16 cellular contexts compared by ENCODE assay signal in genomic region chr7:33649476-33650441, GRCh38.
DNase-seq lines count a peak whose midpoint lies in the region; ATAC-seq and TF ChIP-seq lines count a peak whose summit lies in the region.
"Had no signal": no experiment of that assay in that cellular context is flagged by ENCODE, and none has a peak within 500 bp of the region (broad histone marks: within the 10 kb centered on the region; RNA-seq: fewer than 3 reads in every experiment).

No MANE protein-coding gene starts in this region.

- no peak overlapping the region for H3K14ac ChIP-seq in H9 (ENCODE audit: insufficient read depth, low read length)

- no peak overlapping the region for H3K4me2 ChIP-seq in H9 (ENCODE audit: insufficient read depth, insufficient read length, low read length)
- H3K4me2 ChIP-seq: A549 had no signal

- ATAC-seq in activated naive CD8-positive, alpha-beta T cell treated with anti-CD3 and anti-CD28 coated beads, Interleukin-2, amount 50 U/mL, for 24 hours: no peak
- no peak for ATAC-seq in Right ventricle myocardium inferior
- ATAC-seq: A549 had no signal

- no peak overlapping the region for H2AFZ ChIP-seq in H9 (ENCODE audit: low read length)

- peaks cover 6 to 32% (median 16%) of the 10 kb centered on the region in 3 donors for H3K36me3 Mint-ChIP-seq in immature natural killer cell
- no peaks in the 10 kb centered on the region for H3K36me3 Mint-ChIP-seq in activated naive CD8-positive, alpha-beta T cell treated with anti-CD3 and anti-CD28 coated beads, Interleukin-2, amount 50 U/mL, for 24 hours (ENCODE audit: low read depth)
- peaks cover 2 to 10% (median 9%) of the 10 kb centered on the region in 3 experiments; a peak in 4 of 7 replicates for H3K36me3 Mint-ChIP-seq in H9 (ENCODE audit: insufficient read depth in 1 of 3, low read depth in 3 of 3)

- intact Hi-C loops in Right ventricle myocardium inferior (cut with DNase I): loop anchor here (10.0 kb wide), 1 partner anchor 45 kb away; no protein-coding TSS in a partner anchor

- no peak overlapping the region for H2AK5ac ChIP-seq in H9 (ENCODE audit: insufficient read length, low read length)

- H2BK15ac ChIP-seq in H9 (ENCODE audit: low read depth, low read length): no peak overlapping the region

- H3K4me1 Mint-ChIP-seq in immature natural killer cell: peaks cover 20 to 25% of the 10 kb centered on the region in 2 donors
- H3K4me1 Mint-ChIP-seq in activated naive CD8-positive, alpha-beta T cell treated with anti-CD3 and anti-CD28 coated beads, Interleukin-2, amount 50 U/mL, for 24 hours: no peaks in the 10 kb centered on the region
- H3K4me1 Mint-ChIP-seq in H9: peaks cover 9 to 15% of the 10 kb centered on the region in 2 experiments

- H2BK120ac ChIP-seq in H9 (ENCODE audit: low read depth, low read length, poor library complexity, severe bottlenecking): no peak overlapping the region

- H3K27me3 Mint-ChIP-seq in immature natural killer cell (ENCODE audit: low read depth in 3 of 3) (peaks cover 2 to 3% (median 2%) of the 10 kb centered on the region in 3 donors), H9 (ENCODE audit: low read depth) (no peaks in the 10 kb centered on the region)
- H3K27me3 Mint-ChIP-seq in activated naive CD8-positive, alpha-beta T cell treated with anti-CD3 and anti-CD28 coated beads, Interleukin-2, amount 50 U/mL, for 24 hours: no peaks in the 10 kb centered on the region

- H3K27ac Mint-ChIP-seq in immature natural killer cell: peak overlapping the region in 5 of 6 donors; percentile 13 to 76 (median 51)
- no peak overlapping the region for H3K27ac Mint-ChIP-seq in activated naive CD8-positive, alpha-beta T cell treated with anti-CD3 and anti-CD28 coated beads, Interleukin-2, amount 50 U/mL, for 24 hours
- H3K27ac Mint-ChIP-seq in H9: no peak overlapping the region

- H3K18ac ChIP-seq in H9 (ENCODE audit: insufficient read length, low read depth, low read length): no peak overlapping the region

- WGBS in H9 (ENCODE audit: extremely low coverage, insufficient read length, low lambda C conversion rate): no CpG with 5 or more reads among the region's 7 CpGs

- H4K20me1 ChIP-seq in H9 (ENCODE audit: control insufficient read depth, insufficient read depth, insufficient read length): no peaks in the 10 kb centered on the region

- peak; percentile 15 for DNase-seq in HCEC 1CT
- DNase-seq in T1000 (lab: John Stamatoyannopoulos, UW): peak; percentile 54
- DNase-seq in immature natural killer cell: peak in 1 of 3 donors; percentile 30
- peak; percentile 23 for DNase-seq in skeletal muscle cell (ENCODE audit: low read depth)
- no peak for DNase-seq in activated naive CD8-positive, alpha-beta T cell treated with anti-CD3 and anti-CD28 coated beads, Interleukin-2, amount 50 U/mL, for 24 hours
- no peak for DNase-seq in H9
- DNase-seq in epidermal melanocyte (ENCODE audit: insufficient read length, low spot score): no peak
- DNase-seq in Right ventricle myocardium inferior (ENCODE audit: missing footprints): no peak
- DNase-seq: DMS 273 treated with DMSO at 0.1 percent for 48 hours, MV-4-11, NCI-H1417, NCI-H187 treated with DMSO at 0.1 percent for 48 hours, NCI-H69 had no signal

- H3K27me3 ChIP-seq in H9 (ENCODE audit: insufficient read depth, low read length): no peaks in the 10 kb centered on the region

- no peak overlapping the region for H4K5ac ChIP-seq in H9 (ENCODE audit: insufficient read length, low read depth, low read length)

- no peak overlapping the region for H3T11ph ChIP-seq in H9 (ENCODE audit: low read length)

- no peak overlapping the region for H3K56ac ChIP-seq in H9 (ENCODE audit: insufficient read length, low read depth, low read length)

- no peak overlapping the region for H4K8ac ChIP-seq in H9 (replicated peaks; ENCODE audit: insufficient read length, low read depth, low read length)

- no peak overlapping the region for H4K91ac ChIP-seq in H9 (ENCODE audit: insufficient read length, low read depth, low read length)

- H3K79me1 ChIP-seq in H9 (ENCODE audit: insufficient read depth, low read depth, low read length, poor library complexity, severe bottlenecking): no peaks in the 10 kb centered on the region

- H3K4me3 ChIP-seq in skeletal muscle cell (ENCODE audit: low read depth, low read length): no peak overlapping the region
- H3K4me3 ChIP-seq: A549 had no signal

- TF ChIP-seq CTCF in H9 (conservative IDR thresholded peaks at IDR 0.05): no peak

- H3K4ac ChIP-seq in H9 (ENCODE audit: low read depth, low read length): no peak overlapping the region

- H3K27ac ChIP-seq in H9 (ENCODE audit: insufficient read length, low read depth, low read length): no peak overlapping the region
- H3K27ac ChIP-seq: A549, C4-2B, RWPE1 had no signal

- no peak overlapping the region for H3K23ac ChIP-seq in H9 (ENCODE audit: insufficient read length, low read depth, low read length)

- no peaks in the 10 kb centered on the region for H3K23me2 ChIP-seq in H9 (ENCODE audit: insufficient read length, low read depth, low read length, poor library complexity, severe bottlenecking)

- no peaks in the 10 kb centered on the region for H3K4me1 ChIP-seq in H9 (ENCODE audit: insufficient read depth, low read length)
- H3K4me1 ChIP-seq: A549 had no signal

- no peak overlapping the region for H3K9ac ChIP-seq in H9 (ENCODE audit: extremely low read depth, insufficient read length, low read length)

- H2BK5ac ChIP-seq in H9 (ENCODE audit: insufficient read length, low read length): no peak overlapping the region

- peak overlapping the region; percentile 1 to 64 (median 27) for H3K4me3 Mint-ChIP-seq in immature natural killer cell
- no peak overlapping the region for H3K4me3 Mint-ChIP-seq in activated naive CD8-positive, alpha-beta T cell treated with anti-CD3 and anti-CD28 coated beads, Interleukin-2, amount 50 U/mL, for 24 hours
- no peak overlapping the region for H3K4me3 Mint-ChIP-seq in H9

- no peaks in the 10 kb centered on the region for H3K9me3 ChIP-seq in H9 (ENCODE audit: control insufficient read depth, low read depth, low read length)
- H3K9me3 ChIP-seq: A549 had no signal

- H2BK12ac ChIP-seq in H9 (ENCODE audit: insufficient read length, low read depth, low read length): no peak overlapping the region

- no peak overlapping the region for H2BK20ac ChIP-seq in H9 (ENCODE audit: low read depth, low read length, poor library complexity, severe bottlenecking)

- H3K79me2 ChIP-seq in H9 (ENCODE audit: insufficient read depth, low read length): no peaks in the 10 kb centered on the region

- H3K9me3 Mint-ChIP-seq in immature natural killer cell: peaks cover 0 to 2% (median 0%) of the 10 kb centered on the region in 6 donors
- no peaks in the 10 kb centered on the region for H3K9me3 Mint-ChIP-seq in activated naive CD8-positive, alpha-beta T cell treated with anti-CD3 and anti-CD28 coated beads, Interleukin-2, amount 50 U/mL, for 24 hours
- peaks cover 3 to 4% of the 10 kb centered on the region in 2 experiments; a peak in 2 of 5 replicates for H3K9me3 Mint-ChIP-seq in H9

Comparison
In these comparisons a context has a peak if more than half of its experiments do, and no peak if none do; other contexts are left out.
1. DNase-seq: peak in HCEC 1CT (single experiment), T1000 (single experiment) and skeletal muscle cell (single experiment); none in activated naive CD8-positive, alpha-beta T cell treated with anti-CD3 and anti-CD28 coated beads, Interleukin-2, amount 50 U/mL, for 24 hours (single experiment), H9 (single experiment), epidermal melanocyte (single experiment) and Right ventricle myocardium inferior (single experiment).
2. H3K27ac Mint-ChIP-seq: peak in immature natural killer cell (5 of 6); none in activated naive CD8-positive, alpha-beta T cell treated with anti-CD3 and anti-CD28 coated beads, Interleukin-2, amount 50 U/mL, for 24 hours (single experiment) and H9 (0 of 3).
3. H3K4me3 Mint-ChIP-seq: peak in immature natural killer cell (5 of 5); none in activated naive CD8-positive, alpha-beta T cell treated with anti-CD3 and anti-CD28 coated beads, Interleukin-2, amount 50 U/mL, for 24 hours (single experiment) and H9 (0 of 2).